14 cellular contexts compared by ENCODE assay signal in genomic region chr1:29569971-29570634, GRCh38.
DNase-seq lines count a peak whose midpoint lies in the region; ATAC-seq, FAIRE-seq and TF ChIP-seq lines count a peak whose summit lies in the region.
"Had no signal": no experiment of that assay in that cellular context is flagged by ENCODE, and none has a peak within 500 bp of the region (broad histone marks: within the 10 kb centered on the region; RNA-seq: fewer than 3 reads in every experiment).

No MANE protein-coding gene starts in this region.

- in situ Hi-C loops in mammary epithelial cell (cut with MboI; ENCODE audit: low sequenced_read_pairs in 2 of 2) (loop anchor here in 1 of 2 donors (10.0 kb wide), 1 partner anchor 75 kb away; no protein-coding TSS in a partner anchor), HepG2 (cut with HindIII; ENCODE audit: extremely low pct_ligation_motif_present, low pct_unique_long_range_greater_than_20kb) (no loop called here)

- dilution Hi-C loops in mammary epithelial cell (cut with HindIII; ENCODE audit: low sequenced_read_pairs): no loop called here

- POLR2A ChIA-PET in HepG2 (lab: Yijun Ruan, JAX): no interaction called here

- H3K4me1 ChIP-seq in mammary epithelial cell (ENCODE audit: insufficient read depth, low read length): peaks cover 47% of the 10 kb centered on the region
- H3K4me1 ChIP-seq in HepG2 (ENCODE audit: insufficient read depth, low read length): no peaks in the 10 kb centered on the region
- H3K4me1 ChIP-seq in thyroid gland: no peaks in the 10 kb centered on the region
- no peaks in the 10 kb centered on the region for H3K4me1 ChIP-seq in Peyer's patch

- no peak for TF ChIP-seq EP300 in HepG2 (IDR thresholded peaks at IDR 0.05; ENCODE audit: low read depth in 2 of 2, low read length in 2 of 2)
- TF ChIP-seq EP300 in HepG2 (CRISPR knock-in tag; IDR thresholded peaks at IDR 0.05; ENCODE audit: borderline replicate concordance): no peak

- no peaks in the 10 kb centered on the region for H3K27me3 ChIP-seq in mammary epithelial cell (ENCODE audit: insufficient read depth, low read length)
- H3K27me3 ChIP-seq in HepG2 (ENCODE audit: control insufficient read depth in 1 of 2, insufficient read depth in 2 of 2, low read length in 2 of 2): no peaks in the 10 kb centered on the region
- no peaks in the 10 kb centered on the region for H3K27me3 ChIP-seq in thyroid gland
- H3K27me3 ChIP-seq in Peyer's patch: no peaks in the 10 kb centered on the region

- BruUV-seq in mammary epithelial cell (replicated peaks; lab: Mats Ljungman, UMichigan) (TSS peak; percentile 69), HepG2 (replicated peaks; lab: Mats Ljungman, UMichigan) (no TSS peak)

- H3K36me3 ChIP-seq in mammary epithelial cell (ENCODE audit: insufficient read depth, low read length) (no peaks in the 10 kb centered on the region), HepG2 (replicated peaks in 1 of 2; ENCODE audit: control insufficient read depth in 1 of 2, insufficient read depth in 2 of 2, low read length in 2 of 2) (no peaks in the 10 kb centered on the region), thyroid gland (no peaks in the 10 kb centered on the region), Peyer's patch (no peaks in the 10 kb centered on the region)

- TF ChIP-seq POLR2A in HepG2 (IDR thresholded peaks at IDR 0.05; ENCODE audit: insufficient read depth in 1 of 2, low read depth in 2 of 2, low read length in 2 of 2): no peak
- TF ChIP-seq POLR2A in thyroid gland (IDR thresholded peaks at IDR 0.05): no peak
- TF ChIP-seq POLR2A in Peyer's patch (IDR thresholded peaks at IDR 0.05): no peak

- FAIRE-seq in HepG2 (lab: Jason Lieb, UNC) (no peak), frontal cortex (lab: Jason Lieb, UNC) (no peak)

- peak overlapping the region; percentile 59 for H3K27ac ChIP-seq in mammary epithelial cell (ENCODE audit: insufficient read depth, low read depth, low read length)
- H3K27ac ChIP-seq in HepG2 (ENCODE audit: extremely low read length, insufficient read depth, low read length): no peak overlapping the region
- H3K27ac ChIP-seq in thyroid gland: no peak overlapping the region
- no peak overlapping the region for H3K27ac ChIP-seq in Peyer's patch

- H4K20me1 ChIP-seq in mammary epithelial cell (ENCODE audit: insufficient read depth, low read length) (no peaks in the 10 kb centered on the region), HepG2 (ENCODE audit: insufficient read depth, low read length) (no peaks in the 10 kb centered on the region)

- H3K4me3 ChIP-seq in mammary epithelial cell (replicated peaks in 1 of 3; ENCODE audit: insufficient read depth in 1 of 3, low read depth in 2 of 3, low read length in 3 of 3) (no peak overlapping the region), HepG2 (replicated peaks in 1 of 3; ENCODE audit: insufficient read depth in 1 of 3, low read depth in 2 of 3, low read length in 3 of 3) (no peak overlapping the region), thyroid gland (replicated peaks in 1 of 3) (no peak overlapping the region), Peyer's patch (no peak overlapping the region)

- no peak for TF ChIP-seq CTCF in mammary epithelial cell (conservative IDR thresholded peaks at IDR 0.05 in 1 of 2, IDR thresholded peaks at IDR 0.05 in 1 of 2; ENCODE audit: extremely low read depth in 1 of 2, insufficient read depth in 1 of 2, low read depth in 1 of 2, low read length in 2 of 2)
- no peak for TF ChIP-seq CTCF in HepG2 (CRISPR knock-in tag; IDR thresholded peaks at IDR 0.05)
- no peak for TF ChIP-seq CTCF in thyroid gland (IDR thresholded peaks at IDR 0.05)
- TF ChIP-seq CTCF in Peyer's patch (IDR thresholded peaks at IDR 0.05): no peak

- DNase-seq in AG08396 (ENCODE audit: low spot score) (peak; percentile 89), HT-29 (ENCODE audit: low spot score) (peak; percentile 90), mammary epithelial cell (peak; percentile 100), HepG2 (ENCODE audit: low spot score) (peak; percentile 43), frontal cortex (ENCODE audit: low spot score in 2 of 2) (no peak), thyroid gland (no peak), Peyer's patch (no peak)
- DNase-seq: activated T-cell treated with anti-CD3 and anti-CD28 coated beads for 4 hours; caudate nucleus; CD4-positive, alpha-beta T cell; MM.1S; natural killer cell; stimulated activated naive CD8-positive, alpha-beta T cell treated with anti-CD3 and anti-CD28 coated beads, Interleukin-15, amount 100 ng/mL, for 72 hours had no signal

- H2AFZ ChIP-seq in mammary epithelial cell (ENCODE audit: low read depth, low read length) (no peak overlapping the region), HepG2 (ENCODE audit: low read length) (no peak overlapping the region)

- no peak for TF ChIP-seq RAD21 in HepG2 (CRISPR knock-in tag; IDR thresholded peaks at IDR 0.05)

- H3K79me2 ChIP-seq in mammary epithelial cell (ENCODE audit: insufficient read depth, low read length) (no peaks in the 10 kb centered on the region), HepG2 (ENCODE audit: insufficient read depth, low read length) (no peaks in the 10 kb centered on the region)

- intact Hi-C loops in mammary epithelial cell (cut with micrococcal nuclease) (loop anchor here (5.0 to 10.0 kb wide), 2 partner anchors 117 to 335 kb away; partner anchors contain the start of genes MECR and PTPRU), HepG2 (cut with micrococcal nuclease; ENCODE audit: unreplicated experiment) (no loop called here), thyroid gland (cut with DNase I) (no loop called here)

- peaks cover 3% of the 10 kb centered on the region for H3K9me3 ChIP-seq in mammary epithelial cell (replicated peaks; ENCODE audit: insufficient read depth, low read length)
- H3K9me3 ChIP-seq in HepG2 (ENCODE audit: low read length): peaks cover 27% of the 10 kb centered on the region
- H3K9me3 ChIP-seq in thyroid gland: no peaks in the 10 kb centered on the region
- peaks cover 0 to 11% (median 3%) of the 10 kb centered on the region in 4 donors for H3K9me3 ChIP-seq in Peyer's patch

- peak overlapping the region; percentile 42 for H3K4me2 ChIP-seq in mammary epithelial cell (ENCODE audit: insufficient read depth, low read depth, low read length)
- H3K4me2 ChIP-seq in HepG2 (ENCODE audit: low read depth, low read length): no peak overlapping the region

- CTCF ChIA-PET in mammary epithelial cell (lab: Charles Lee; ENCODE audit: low non-redundant PET): no interaction called here
- CTCF ChIA-PET in HepG2 (lab: Yijun Ruan, JAX; ENCODE audit: low intra/inter-chr PET ratio, low total read pairs): no interaction called here

- no peak overlapping the region for H3K9ac ChIP-seq in mammary epithelial cell (ENCODE audit: insufficient read depth, low read length)
- no peak overlapping the region for H3K9ac ChIP-seq in HepG2 (ENCODE audit: insufficient read depth, low read depth, low read length)

- WGBS in mammary epithelial cell (ENCODE audit: low coverage, missing lambda C conversion rate): 0% methylated on average over 5 of the region's 5 CpGs
- WGBS in HepG2 (ENCODE audit: low lambda C conversion rate): 0% methylated on average over 3 of the region's 5 CpGs
- WGBS in thyroid gland, 2 donors: 66 to 74% methylated on average over 4 to 5 of the region's 5 CpGs

- ATAC-seq in HepG2 (peak; percentile 72; the same call in 2 of the 3 replicates), GM19351 (IDR thresholded peaks at IDR 0.05; ENCODE audit: unreplicated experiment) (no peak)
- ATAC-seq: natural killer cell; stimulated activated naive CD8-positive, alpha-beta T cell treated with anti-CD3 and anti-CD28 coated beads, Interleukin-15, amount 100 ng/mL, for 72 hours had no signal

TF ChIP-seq in HepG2, 621 proteins besides CTCF, POLR2A, EP300 and RAD21:
- TF ChIP-seq MAFK (conservative IDR thresholded peaks at IDR 0.05 in 1 of 2, IDR thresholded peaks at IDR 0.05 in 1 of 2; ENCODE audit: low read length in 2 of 2) (peak; percentile 63 to 82; a peak in 3 of 4 replicates), SYNCRIP (IDR thresholded peaks at IDR 0.05; ENCODE audit: insufficient read depth, low read depth, low read length) (no peak), CCAR2 (optimal IDR thresholded peaks at IDR 0.05; ENCODE audit: low read depth, low read length) (no peak), RFXANK (CRISPR knock-in tag; IDR thresholded peaks at IDR 0.05) (no peak), FOXP1 (IDR thresholded peaks at IDR 0.05) (no peak), FOXP1 (CRISPR knock-in tag; IDR thresholded peaks at IDR 0.05) (peak; percentile 51; the same call in 1 of the 2 replicates), SATB2 (CRISPR knock-in tag; IDR thresholded peaks at IDR 0.05) (no peak), MAFF (IDR thresholded peaks at IDR 0.05; ENCODE audit: low read depth, low read length) (peak; percentile 74), FOSL2 (CRISPR knock-in tag; IDR thresholded peaks at IDR 0.05) (peak; percentile 93), CREB1 (IDR thresholded peaks at IDR 0.05) (peak; percentile 64), CREB1 (CRISPR knock-in tag; IDR thresholded peaks at IDR 0.05) (no peak), ZNF280B (CRISPR knock-in tag; IDR thresholded peaks at IDR 0.05; ENCODE audit: borderline replicate concordance) (no peak), ISX (CRISPR knock-in tag; conservative IDR thresholded peaks at IDR 0.05) (no peak), ZNF207 (IDR thresholded peaks at IDR 0.05; ENCODE audit: borderline replicate concordance) (no peak), ZNF788 (CRISPR knock-in tag; IDR thresholded peaks at IDR 0.05; ENCODE audit: borderline replicate concordance) (no peak), ZBTB7B (CRISPR knock-in tag; IDR thresholded peaks at IDR 0.05) (no peak)

Comparison
In these comparisons a context has a peak if more than half of its experiments do, and no peak if none do; other contexts are left out.
1. DNase-seq: peak in AG08396 (single experiment), HT-29 (single experiment), mammary epithelial cell (single experiment) and HepG2 (single experiment); none in frontal cortex (0 of 2), thyroid gland (0 of 2) and Peyer's patch (0 of 3).